ENCODE assay signal across 8 cellular contexts in the genomic region with DNA sequence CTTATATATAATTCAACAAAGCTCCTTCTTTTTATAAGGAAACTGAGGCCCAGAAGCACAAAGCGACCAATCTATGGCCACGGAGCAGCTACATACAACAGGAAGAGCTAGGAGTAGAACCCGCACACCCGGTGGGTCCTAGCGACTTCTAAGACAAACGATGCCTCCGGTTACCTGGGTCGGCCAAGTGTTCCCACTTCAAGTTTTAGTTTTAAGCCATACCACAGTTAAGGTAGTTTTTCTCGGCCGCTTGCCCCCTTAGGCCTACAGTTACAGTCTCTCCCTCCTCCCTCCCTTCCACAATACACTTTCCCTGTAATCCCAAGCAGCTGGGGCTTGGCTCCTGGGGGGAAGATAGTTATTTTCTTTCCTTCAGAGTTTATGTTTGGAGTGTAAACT. TPM values are rescaled to one million over a fixed set of nuclear protein-coding genes. Genes with fewer than 3 reads are reported as not detected.
DNase-seq lines count a peak whose midpoint lies in the region; ATAC-seq and TF ChIP-seq lines count a peak whose summit lies in the region.

No MANE protein-coding gene starts in this region.

- H3K36me3 Mint-ChIP-seq in nephron (ENCODE audit: low read depth) = peaks cover 15% of the 10 kb centered on the region

- TF ChIP-seq CTCF in 22Rv1 (IDR thresholded peaks at IDR 0.05) = no peak
- TF ChIP-seq CTCF in nephron (IDR thresholded peaks at IDR 0.05; ENCODE audit: unreplicated experiment in 3 of 3) = no peak

- peak overlapping the region; percentile 97 to 99 (median 98) for H3K4me3 Mint-ChIP-seq in nephron

- peaks cover 40% of the 10 kb centered on the region for H3K4me1 Mint-ChIP-seq in nephron

- DNase-seq in UCSD-AML1 (lab: John Stamatoyannopoulos, UW; ENCODE audit: unreplicated experiment) = peak; percentile 47
- no peak for DNase-seq in LoVo (ENCODE audit: low spot score)

- H3K27me3 Mint-ChIP-seq in nephron (ENCODE audit: low read depth) = no peaks in the 10 kb centered on the region

- H3K9me3 Mint-ChIP-seq in nephron = no peaks in the 10 kb centered on the region

- peak overlapping the region; percentile 73 for H3K27ac ChIP-seq in 22Rv1

- ATAC-seq in GM18867 (IDR thresholded peaks at IDR 0.05; ENCODE audit: unreplicated experiment) = peak; percentile 7
- ATAC-seq in HG03108 (IDR thresholded peaks at IDR 0.05; ENCODE audit: unreplicated experiment) = peak; percentile 4
- peak; percentile 1 for ATAC-seq in esophagus mucosa
- no peak for ATAC-seq in HG03439 (IDR thresholded peaks at IDR 0.05; ENCODE audit: unreplicated experiment)

- peak overlapping the region; percentile 100 for H3K27ac Mint-ChIP-seq in nephron

RNA-seq across cellular contexts. Expression of gene SREK1IP1, which starts 0.5 kb away (rescaled TPM):
- total RNA-seq in esophagus mucosa = 33.5 TPM

RNA-seq across cellular contexts. Expression of gene CWC27, which starts 0.8 kb away (rescaled TPM):
- 14.7 TPM for total RNA-seq in esophagus mucosa
